8 cellular contexts compared by ENCODE assay signal in the genomic region with DNA sequence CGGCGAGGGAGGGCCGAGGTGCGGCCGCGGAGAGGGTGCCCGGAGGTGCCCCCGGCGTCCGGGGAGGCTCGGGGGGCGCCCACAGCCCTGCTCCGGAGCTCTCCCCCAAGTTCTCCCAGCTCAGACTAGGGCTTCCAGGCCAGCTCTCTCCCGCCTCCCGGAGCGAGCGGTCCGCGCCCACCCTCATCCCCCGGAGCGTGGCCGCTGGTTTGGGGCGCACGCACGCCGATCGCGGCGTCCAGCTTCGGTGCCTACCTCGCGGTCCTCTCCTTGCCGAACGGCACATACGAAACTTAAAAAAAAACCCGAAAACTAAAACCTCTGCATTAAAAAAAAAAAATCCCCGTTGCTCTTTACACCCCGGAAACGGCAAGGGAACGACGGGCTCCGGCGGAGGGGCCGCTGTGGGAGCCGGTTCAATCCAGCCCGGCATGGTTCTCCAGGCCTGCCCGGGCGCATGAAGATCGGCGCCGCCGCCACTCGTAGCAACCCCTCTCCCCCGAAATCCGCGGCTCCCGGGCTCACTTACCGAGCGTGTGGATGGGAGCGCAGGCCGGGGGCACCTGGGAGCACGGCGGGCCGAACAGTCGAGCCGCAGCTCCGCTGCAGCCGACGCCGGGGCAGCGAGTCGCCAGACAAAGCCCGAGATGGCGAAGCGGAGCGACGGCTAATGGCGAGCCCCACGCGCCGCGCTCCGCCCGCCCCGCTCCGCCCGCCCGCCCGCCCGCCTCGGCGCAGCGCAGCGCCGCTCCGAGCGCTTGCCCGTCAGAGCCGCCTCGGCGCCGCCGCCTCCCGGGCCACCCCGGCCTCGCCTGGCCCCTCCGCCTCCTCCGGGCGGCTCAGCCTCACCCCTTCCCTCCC. TPM values are rescaled to one million over a fixed set of nuclear protein-coding genes. Genes with fewer than 3 reads are reported as not detected.
A peak's percentile ranks its signal among the peaks of the same experiment; 100 is the strongest.
DNase-seq lines count a peak whose midpoint lies in the region; ATAC-seq and TF ChIP-seq lines count a peak whose summit lies in the region.

No MANE protein-coding gene starts in this region.

- no peak overlapping the region for H2BK12ac ChIP-seq in neuronal stem cell (ENCODE audit: low read length)

- CTCF ChIA-PET in OCI-LY7 (lab: Charles Lee; ENCODE audit: unreplicated experiment) = interaction anchor here (1.6 kb wide), 1 partner anchor 10 kb away, joined by 8 read pairs; no protein-coding TSS in a partner anchor

- peaks cover 33% of the 10 kb centered on the region for H3K79me2 ChIP-seq in OCI-LY7 (ENCODE audit: insufficient read depth, low read depth, low read length)

- peak overlapping the region; percentile 96 for H2AK5ac ChIP-seq in neuronal stem cell (ENCODE audit: low read depth, low read length)

- no peak overlapping the region for H2BK120ac ChIP-seq in neuronal stem cell (ENCODE audit: low read depth, low read length)

- ATAC-seq in foreskin keratinocyte (peak; percentile 10), GM21390 (IDR thresholded peaks at IDR 0.05; ENCODE audit: unreplicated experiment) (no peak)

- H3K18ac ChIP-seq in neuronal stem cell (ENCODE audit: low read length) = peak overlapping the region; percentile 95

- peak; percentile 62 for DNase-seq in CD1c-positive myeloid dendritic cell (ENCODE audit: extremely low spot score)
- DNase-seq in H7 = peak; percentile 85
- peak; percentile 77 for DNase-seq in OCI-LY7 (ENCODE audit: low spot score)
- DNase-seq in activated naive CD4-positive, alpha-beta T cell (lab: John Stamatoyannopoulos, UW) = peak; percentile 42 to 58 (median 50)
- DNase-seq in foreskin keratinocyte = peak in 1 of 2 donors; percentile 50
- peak; percentile 43 for DNase-seq in neuronal stem cell (ENCODE audit: low spot score)
- no peak for DNase-seq in epidermal melanocyte (ENCODE audit: insufficient read length, low spot score)

- H3K79me1 ChIP-seq in neuronal stem cell (ENCODE audit: low read depth, low read length) = peaks cover 12% of the 10 kb centered on the region

- POLR2A ChIA-PET in OCI-LY7 (lab: Charles Lee) = interaction anchor here (0.6 to 1.5 kb wide), 4 partner anchors 10 to 139 kb away, joined by 3 to 4 read pairs (median 4); partner anchors contain the start of gene ATXN7L3

- H3K23ac ChIP-seq in neuronal stem cell (ENCODE audit: low read depth, low read length, poor library complexity) = peak overlapping the region; percentile 50

- H3K27ac ChIP-seq in OCI-LY7 (ENCODE audit: low read depth, low read length, poor library complexity, severe bottlenecking) = peak overlapping the region; percentile 86
- H3K27ac ChIP-seq in foreskin keratinocyte = no peak overlapping the region
- H3K27ac ChIP-seq in neuronal stem cell (replicated peaks; ENCODE audit: low read length) = peak overlapping the region; percentile 91

- H3K4me3 ChIP-seq in H7 (ENCODE audit: insufficient read depth, low read depth, low read length) (peak overlapping the region; percentile 89), OCI-LY7 (ENCODE audit: low read depth, low read length, poor library complexity, severe bottlenecking) (peak overlapping the region; percentile 90), neuronal stem cell (ENCODE audit: low read length in 2 of 2) (peak overlapping the region; percentile 94 to 98)

- intact Hi-C loops in OCI-LY7 (cut with micrococcal nuclease; ENCODE audit: unreplicated experiment) = loop anchor here (1.0 kb wide), 1 partner anchor 20 kb away; no protein-coding TSS in a partner anchor

- H4K20me1 ChIP-seq in OCI-LY7 (ENCODE audit: insufficient read depth, low read length) = no peaks in the 10 kb centered on the region

- H3K9ac ChIP-seq in neuronal stem cell (ENCODE audit: low read depth, low read length, poor library complexity) = peak overlapping the region; percentile 100

- no peak overlapping the region for H4K91ac ChIP-seq in neuronal stem cell (ENCODE audit: low read depth, low read length, poor library complexity)

- H3K4me1 ChIP-seq in OCI-LY7 (ENCODE audit: insufficient read depth, low read length, poor library complexity, severe bottlenecking) (peaks cover 24% of the 10 kb centered on the region), foreskin keratinocyte (peaks cover 16% of the 10 kb centered on the region), neuronal stem cell (ENCODE audit: control insufficient read depth in 2 of 2, insufficient read depth in 1 of 2, low read depth in 1 of 2, low read length in 2 of 2) (peaks cover 10 to 13% of the 10 kb centered on the region in 2 donors)

- H3K4ac ChIP-seq in neuronal stem cell (ENCODE audit: low read length) = peak overlapping the region; percentile 95

- H3K4me2 ChIP-seq in OCI-LY7 (ENCODE audit: low read length) (peak overlapping the region; percentile 80), neuronal stem cell (ENCODE audit: insufficient read depth, low read length, poor library complexity, severe bottlenecking) (peak overlapping the region; percentile 69)

- BruUV-seq in OCI-LY7 (replicated peaks; lab: Mats Ljungman, UMichigan) = no TSS peak

- no peaks in the 10 kb centered on the region for H3K9me2 ChIP-seq in OCI-LY7 (ENCODE audit: insufficient read depth, low read length)

- H3K27me3 ChIP-seq in H7 (ENCODE audit: control insufficient read depth, insufficient read depth, low read length) = no peaks in the 10 kb centered on the region
- no peaks in the 10 kb centered on the region for H3K27me3 ChIP-seq in foreskin keratinocyte
- no peaks in the 10 kb centered on the region for H3K27me3 ChIP-seq in neuronal stem cell (ENCODE audit: control insufficient read depth in 3 of 3, insufficient read depth in 3 of 3, low read depth in 1 of 3, low read length in 3 of 3)

- peak overlapping the region; percentile 90 for H2BK15ac ChIP-seq in neuronal stem cell (ENCODE audit: low read length)

- WGBS in neuronal stem cell (ENCODE audit: extremely low coverage in 2 of 2, insufficient read length in 2 of 2, insufficient replicate concordance in 1 of 2), 2 donors = no CpG with 5 or more reads among the region's 109 CpGs

- peak overlapping the region; percentile 97 for H2BK5ac ChIP-seq in neuronal stem cell (ENCODE audit: low read length)

- no peak for TF ChIP-seq CTCF in OCI-LY7 (conservative IDR thresholded peaks at IDR 0.05; ENCODE audit: low read length)
- peak; percentile 2 for TF ChIP-seq CTCF in foreskin keratinocyte (conservative IDR thresholded peaks at IDR 0.05)

- H4K8ac ChIP-seq in neuronal stem cell (ENCODE audit: low read depth, low read length) = no peak overlapping the region

- H3K9me3 ChIP-seq in OCI-LY7 (ENCODE audit: low read length) (no peaks in the 10 kb centered on the region), neuronal stem cell (replicated peaks in 1 of 2; ENCODE audit: control insufficient read depth in 2 of 2, insufficient read depth in 1 of 2, low read depth in 1 of 2, low read length in 2 of 2) (no peaks in the 10 kb centered on the region)

- H3K36me3 ChIP-seq in H7 (replicated peaks; ENCODE audit: control insufficient read depth, insufficient read depth, low read length) (peaks cover 16% of the 10 kb centered on the region), OCI-LY7 (ENCODE audit: insufficient read depth, low read length) (peaks cover 27% of the 10 kb centered on the region), neuronal stem cell (replicated peaks in 1 of 2; ENCODE audit: control insufficient read depth in 2 of 2, insufficient read depth in 2 of 2, low read length in 2 of 2) (peaks cover 16 to 24% of the 10 kb centered on the region in 2 donors)

- H2AFZ ChIP-seq in OCI-LY7 (ENCODE audit: low read length) = no peak overlapping the region
- peak overlapping the region; percentile 75 for H2AFZ ChIP-seq in neuronal stem cell (ENCODE audit: low read length)

- peak overlapping the region; percentile 59 for H3K14ac ChIP-seq in neuronal stem cell (ENCODE audit: low read length)

RNA-seq across cellular contexts. Expression of gene UBTF, which starts 1.0 kb away (rescaled TPM):
- 63.3 and 66.2 TPM in 2 replicates for total RNA-seq in H7 (2014; rRNA removed; shearing (Covaris generic))
- 155 and 257 TPM in 2 replicates for total RNA-seq in OCI-LY7 (2014; rRNA removed; shearing (Covaris generic))
- total RNA-seq in OCI-LY7 (2022) (215 and 228 TPM in 2 replicates), foreskin keratinocyte (49.8 and 56.0 TPM in 2 replicates)
- polyA plus RNA-seq in foreskin keratinocyte = 28.8 and 32.1 TPM in 2 replicates
- 26.7 TPM for polyA plus RNA-seq in neuronal stem cell (2013, experiment 1 of 2)
- polyA plus RNA-seq in neuronal stem cell (2013, experiment 2 of 2) = 27.4 TPM

RNA-seq across cellular contexts. Expression of gene ATXN7L3, which starts 20.8 kb away (rescaled TPM):
- total RNA-seq in H7 (2014; rRNA removed; shearing (Covaris generic)) = 80.6 and 83.4 TPM in 2 replicates
- total RNA-seq in OCI-LY7 (2014; rRNA removed; shearing (Covaris generic)) = 57.7 and 66.5 TPM in 2 replicates
- total RNA-seq in OCI-LY7 (2022) = 106 and 107 TPM in 2 replicates
- 43.5 and 45.3 TPM in 2 replicates for total RNA-seq in foreskin keratinocyte
- polyA plus RNA-seq in foreskin keratinocyte = 26.6 and 28.7 TPM in 2 replicates
- polyA plus RNA-seq in neuronal stem cell (2013, experiment 1 of 2) = 45.0 TPM
- polyA plus RNA-seq in neuronal stem cell (2013, experiment 2 of 2) = 44.5 TPM

RNA-seq across cellular contexts. Expression of gene TMUB2, which starts 33.7 kb away (rescaled TPM):
- total RNA-seq in H7 (2014; rRNA removed; shearing (Covaris generic)) = 19.1 and 25.7 TPM in 2 replicates
- total RNA-seq in OCI-LY7 (2014; rRNA removed; shearing (Covaris generic)) = 16.0 and 21.3 TPM in 2 replicates
- total RNA-seq in OCI-LY7 (2022) = 21.9 and 25.9 TPM in 2 replicates
- total RNA-seq in foreskin keratinocyte = 20.3 and 20.4 TPM in 2 replicates
- 23.7 and 25.7 TPM in 2 replicates for polyA plus RNA-seq in foreskin keratinocyte
- polyA plus RNA-seq in neuronal stem cell (2013, experiment 1 of 2) = 22.0 TPM
- 22.0 TPM for polyA plus RNA-seq in neuronal stem cell (2013, experiment 2 of 2)

RNA-seq across cellular contexts. Expression of gene SLC4A1, which starts 47.5 kb away (rescaled TPM):
- 0.07 TPM in 2 replicates for total RNA-seq in H7 (2014; rRNA removed; shearing (Covaris generic))
- not detected in 2 replicates for total RNA-seq in OCI-LY7 (2014; rRNA removed; shearing (Covaris generic))
- total RNA-seq in OCI-LY7 (2022) (not detected in 2 replicates), foreskin keratinocyte (not detected in 2 replicates)
- polyA plus RNA-seq in foreskin keratinocyte = not detected in 2 replicates
- polyA plus RNA-seq in neuronal stem cell (2013, experiment 1 of 2) = 0.03 TPM
- polyA plus RNA-seq in neuronal stem cell (2013, experiment 2 of 2) = not detected

RNA-seq across cellular contexts. Expression of gene ASB16, which starts 49.9 kb away (rescaled TPM):
- 0.17 TPM in 1 of 2 replicates, not detected in the other for total RNA-seq in H7 (2014; rRNA removed; shearing (Covaris generic))
- 0.44 and 0.57 TPM in 2 replicates for total RNA-seq in OCI-LY7 (2014; rRNA removed; shearing (Covaris generic))
- total RNA-seq in OCI-LY7 (2022) = 0.30 and 1.7 TPM in 2 replicates
- total RNA-seq in foreskin keratinocyte = not detected in 2 replicates
- not detected in 2 replicates for polyA plus RNA-seq in foreskin keratinocyte
- polyA plus RNA-seq in neuronal stem cell (2013, experiment 1 of 2) = 0.13 TPM
- polyA plus RNA-seq in neuronal stem cell (2013, experiment 2 of 2) = 0.07 TPM
